Comparison of ENCODE assay signal across 1 cellular context in the genomic region with DNA sequence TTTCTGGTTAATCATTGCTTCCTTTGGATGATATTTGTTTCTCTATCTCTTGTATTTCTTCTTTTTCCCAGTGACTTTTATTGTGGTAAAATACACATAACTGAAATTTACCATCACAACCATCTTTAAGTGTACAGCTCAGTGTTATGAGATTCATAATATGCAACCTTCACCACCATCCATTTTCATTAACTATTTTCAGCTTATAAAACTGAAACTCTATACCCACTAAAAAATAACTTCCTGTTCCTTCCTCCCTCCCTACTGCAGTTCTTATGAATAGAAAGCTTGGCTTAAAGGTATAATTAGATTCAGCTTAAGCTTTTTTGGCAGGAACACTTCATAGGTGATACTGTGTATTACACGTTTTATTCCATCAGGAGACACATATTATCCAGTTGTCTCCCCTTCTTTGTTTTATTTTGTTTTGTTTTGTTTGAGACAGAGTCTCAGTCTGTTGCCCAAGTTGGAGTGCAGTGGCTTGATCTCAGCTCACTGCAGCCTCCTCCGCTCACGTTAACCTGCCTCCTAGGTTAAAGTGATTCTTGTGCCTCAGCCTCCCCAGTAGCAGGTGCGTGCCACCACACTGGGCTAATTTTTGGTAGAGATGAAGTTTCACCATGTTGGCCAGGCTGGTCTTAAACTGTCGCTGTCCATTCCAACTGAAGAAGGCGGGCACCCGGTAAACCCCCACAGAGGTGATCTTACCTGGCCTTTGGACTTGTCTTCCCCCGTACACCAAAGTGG.
TF ChIP-seq lines count a peak whose summit lies in the region.

No MANE protein-coding gene starts in this region.

TF ChIP-seq in HepG2, 621 proteins besides CTCF, POLR2A, EP300 and RAD21:
- TF ChIP-seq ZSCAN22 (CRISPR knock-in tag; IDR thresholded peaks at IDR 0.05) (no peak), IRX3 (CRISPR knock-in tag; IDR thresholded peaks at IDR 0.05; ENCODE audit: borderline replicate concordance, low read depth) (no peak), KAT7 (CRISPR knock-in tag; IDR thresholded peaks at IDR 0.05; ENCODE audit: borderline replicate concordance) (no peak), BRCA1 (CRISPR knock-in tag; IDR thresholded peaks at IDR 0.05) (no peak), ZNF501 (CRISPR knock-in tag; IDR thresholded peaks at IDR 0.05) (no peak), ZNF879 (CRISPR knock-in tag; IDR thresholded peaks at IDR 0.05) (no peak), HIVEP1 (CRISPR knock-in tag; IDR thresholded peaks at IDR 0.05) (no peak), ZNF713 (CRISPR knock-in tag; IDR thresholded peaks at IDR 0.05) (no peak), NPAS2 (CRISPR knock-in tag; IDR thresholded peaks at IDR 0.05; ENCODE audit: borderline replicate concordance) (no peak), BCL6 (CRISPR knock-in tag; IDR thresholded peaks at IDR 0.05) (no peak), ATRX (CRISPR knock-in tag; IDR thresholded peaks at IDR 0.05; ENCODE audit: borderline replicate concordance) (no peak), YY1 (IDR thresholded peaks at IDR 0.05; ENCODE audit: insufficient read depth, insufficient replicate concordance, low read depth, low read length) (no peak), POGZ (CRISPR knock-in tag; IDR thresholded peaks at IDR 0.05) (no peak), NCOR1 (IDR thresholded peaks at IDR 0.05; ENCODE audit: borderline replicate concordance, low read length) (no peak), RAD51 (IDR thresholded peaks at IDR 0.05; ENCODE audit: borderline replicate concordance) (no peak), PTBP1 (IDR thresholded peaks at IDR 0.05; ENCODE audit: low read depth, low read length, poor library complexity, severe bottlenecking) (no peak)
- TF ChIP-seq, protein P1, sequence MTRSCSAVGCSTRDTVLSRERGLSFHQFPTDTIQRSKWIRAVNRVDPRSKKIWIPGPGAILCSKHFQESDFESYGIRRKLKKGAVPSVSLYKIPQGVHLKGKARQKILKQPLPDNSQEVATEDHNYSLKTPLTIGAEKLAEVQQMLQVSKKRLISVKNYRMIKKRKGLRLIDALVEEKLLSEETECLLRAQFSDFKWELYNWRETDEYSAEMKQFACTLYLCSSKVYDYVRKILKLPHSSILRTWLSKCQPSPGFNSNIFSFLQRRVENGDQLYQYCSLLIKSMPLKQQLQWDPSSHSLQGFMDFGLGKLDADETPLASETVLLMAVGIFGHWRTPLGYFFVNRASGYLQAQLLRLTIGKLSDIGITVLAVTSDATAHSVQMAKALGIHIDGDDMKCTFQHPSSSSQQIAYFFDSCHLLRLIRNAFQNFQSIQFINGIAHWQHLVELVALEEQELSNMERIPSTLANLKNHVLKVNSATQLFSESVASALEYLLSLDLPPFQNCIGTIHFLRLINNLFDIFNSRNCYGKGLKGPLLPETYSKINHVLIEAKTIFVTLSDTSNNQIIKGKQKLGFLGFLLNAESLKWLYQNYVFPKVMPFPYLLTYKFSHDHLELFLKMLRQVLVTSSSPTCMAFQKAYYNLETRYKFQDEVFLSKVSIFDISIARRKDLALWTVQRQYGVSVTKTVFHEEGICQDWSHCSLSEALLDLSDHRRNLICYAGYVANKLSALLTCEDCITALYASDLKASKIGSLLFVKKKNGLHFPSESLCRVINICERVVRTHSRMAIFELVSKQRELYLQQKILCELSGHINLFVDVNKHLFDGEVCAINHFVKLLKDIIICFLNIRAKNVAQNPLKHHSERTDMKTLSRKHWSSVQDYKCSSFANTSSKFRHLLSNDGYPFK (CRISPR knock-in tag; IDR thresholded peaks at IDR 0.05; ENCODE audit: borderline replicate concordance): no peak
- TF ChIP-seq, protein P2, sequence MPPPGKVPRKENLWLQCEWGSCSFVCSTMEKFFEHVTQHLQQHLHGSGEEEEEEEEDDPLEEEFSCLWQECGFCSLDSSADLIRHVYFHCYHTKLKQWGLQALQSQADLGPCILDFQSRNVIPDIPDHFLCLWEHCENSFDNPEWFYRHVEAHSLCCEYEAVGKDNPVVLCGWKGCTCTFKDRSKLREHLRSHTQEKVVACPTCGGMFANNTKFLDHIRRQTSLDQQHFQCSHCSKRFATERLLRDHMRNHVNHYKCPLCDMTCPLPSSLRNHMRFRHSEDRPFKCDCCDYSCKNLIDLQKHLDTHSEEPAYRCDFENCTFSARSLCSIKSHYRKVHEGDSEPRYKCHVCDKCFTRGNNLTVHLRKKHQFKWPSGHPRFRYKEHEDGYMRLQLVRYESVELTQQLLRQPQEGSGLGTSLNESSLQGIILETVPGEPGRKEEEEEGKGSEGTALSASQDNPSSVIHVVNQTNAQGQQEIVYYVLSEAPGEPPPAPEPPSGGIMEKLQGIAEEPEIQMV (CRISPR knock-in tag; IDR thresholded peaks at IDR 0.05; ENCODE audit: low read depth): no peak
